21 cellular contexts compared by ENCODE assay signal in the genomic region with DNA sequence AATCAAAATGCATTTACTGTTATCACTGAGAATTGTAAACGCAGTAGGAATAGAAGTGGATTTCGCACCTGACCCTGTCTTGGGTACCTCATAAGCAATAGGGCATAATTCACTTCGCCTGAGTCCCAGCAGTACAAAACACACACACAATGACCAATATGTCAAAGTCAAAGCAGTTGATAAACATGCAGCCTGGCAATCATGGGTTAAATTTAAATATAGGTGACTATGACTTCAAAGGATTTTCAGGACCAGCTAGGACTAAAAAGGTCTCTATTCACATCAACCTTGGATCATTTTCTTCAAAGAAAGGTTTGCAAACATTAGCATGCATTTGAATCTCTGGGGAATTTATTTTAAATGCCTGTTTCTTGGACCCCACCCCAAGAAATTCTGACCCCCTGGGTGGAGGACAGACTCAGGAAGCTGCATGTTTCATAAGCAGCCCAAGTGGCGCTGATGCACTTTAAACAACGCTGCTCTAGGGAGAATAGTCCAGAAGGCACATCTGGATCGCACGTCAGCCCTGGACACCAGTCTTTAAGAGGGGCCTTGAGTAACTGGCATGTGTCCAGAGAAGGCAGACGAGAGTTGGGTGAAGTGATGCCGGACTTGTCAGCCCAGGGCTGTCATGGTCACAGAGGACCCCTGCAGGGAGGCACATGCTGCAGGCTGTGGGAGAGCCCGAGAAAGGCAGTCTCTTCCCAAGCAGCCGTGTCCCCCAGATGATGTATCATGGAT. TPM values are rescaled to one million over a fixed set of nuclear protein-coding genes. Genes with fewer than 3 reads are reported as not detected.
DNase-seq lines count a peak whose midpoint lies in the region; ATAC-seq and TF ChIP-seq lines count a peak whose summit lies in the region.
"Had no signal": no experiment of that assay in that cellular context is flagged by ENCODE, and none has a peak within 500 bp of the region (broad histone marks: within the 10 kb centered on the region; RNA-seq: fewer than 3 reads in every experiment).

No MANE protein-coding gene starts in this region.

- CTCF ChIA-PET in SK-N-SH (lab: Yijun Ruan, JAX) (no interaction called here), Caco-2 (lab: Charles Lee) (no interaction called here)

- BruUV-seq in Caco-2 (replicated peaks; lab: Mats Ljungman, UMichigan): no TSS peak

- no peaks in the 10 kb centered on the region for H3K79me2 ChIP-seq in SK-N-SH (ENCODE audit: insufficient read depth)

- no peak overlapping the region for H3K4me3 ChIP-seq in SK-N-SH (ENCODE audit: low read depth in 2 of 2, low read length in 1 of 2)
- no peak overlapping the region for H3K4me3 ChIP-seq in adrenal gland
- no peak overlapping the region for H3K4me3 ChIP-seq in Caco-2 (ENCODE audit: low read depth, low read length)
- H3K4me3 ChIP-seq: mucosa of descending colon, right atrium auricular region, tibial artery had no signal

- POLR2A ChIA-PET in SK-N-SH (lab: Yijun Ruan, JAX) (no interaction called here), Caco-2 (lab: Charles Lee) (no interaction called here)

- intact Hi-C loops in adrenal gland (cut with DNase I): no loop called here
- intact Hi-C loops in Caco-2 (cut with micrococcal nuclease; ENCODE audit: unreplicated experiment): no loop called here

- H3K4me1 Mint-ChIP-seq in osteocyte (ENCODE audit: unreplicated experiment) (peaks cover 59% of the 10 kb centered on the region), Caco-2 (ENCODE audit: low read depth, unreplicated experiment) (peaks cover 10% of the 10 kb centered on the region)

- WGBS in SK-N-SH (ENCODE audit: low lambda C conversion rate): 63% methylated on average over 11 of the region's 11 CpGs
- WGBS in adrenal gland, 4 donors: 52 to 69% (median 62%) methylated on average over 7 to 11 of the region's 11 CpGs

- TF ChIP-seq POLR2A in adrenal gland (IDR thresholded peaks at IDR 0.05): no peak

- no peaks in the 10 kb centered on the region for H3K9me2 ChIP-seq in SK-N-SH

- DNase-seq in SK-N-SH (peak; percentile 49), NCI-H2227 (lab: John Stamatoyannopoulos, UW; ENCODE audit: unreplicated experiment) (peak; percentile 72), adrenal gland (peak in 1 of 7 donors; percentile 37), osteocyte (ENCODE audit: extremely low spot score, unreplicated experiment) (no peak), SKM-1 treated with dmso at 0.1 percent for 144 hours (lab: John Stamatoyannopoulos, UW; ENCODE audit: unreplicated experiment) (no peak), Caco-2 (no peak)
- DNase-seq: caudate nucleus; CD4-positive, CD25-positive, alpha-beta regulatory T cell; H7; KBM-7; mucosa of descending colon; NCI-H2171 treated with DMSO at 0.1 percent for 48 hours; SHP77 treated with DMSO at 0.1 percent for 48 hours; stimulated activated naive B cell treated with anti-CD40 and anti-IgM and Interleukin-4, amounts not matched to agents 10 μg/mL and 1 μg/mL and 100 μg/mL, for 72 hours; tibial artery had no signal

- H4K20me1 ChIP-seq in SK-N-SH (ENCODE audit: insufficient read depth): no peaks in the 10 kb centered on the region

- H3K4me3 Mint-ChIP-seq in osteocyte (ENCODE audit: unreplicated experiment) (no peak overlapping the region), Caco-2 (ENCODE audit: unreplicated experiment) (no peak overlapping the region)
- H3K4me3 Mint-ChIP-seq: CD4-positive, CD25-positive, alpha-beta regulatory T cell; stimulated activated naive B cell treated with anti-CD40 and anti-IgM and Interleukin-4, amounts not matched to agents 10 μg/mL and 1 μg/mL and 100 μg/mL, for 72 hours; T-helper 2 cell treated with Interferon-gamma antibody and Interleukin-4, amounts not matched to agents 5 μg/mL and 100 μg/mL, for 36 hours had no signal

- no peak for TF ChIP-seq RAD21 in SK-N-SH (IDR thresholded peaks at IDR 0.05; ENCODE audit: low read length)

- H3K9ac ChIP-seq in SK-N-SH: no peak overlapping the region

- H3K9me3 ChIP-seq in SK-N-SH (no peaks in the 10 kb centered on the region), adrenal gland (replicated peaks in 1 of 3) (no peaks in the 10 kb centered on the region), Caco-2 (no peaks in the 10 kb centered on the region)
- H3K9me3 ChIP-seq: mucosa of descending colon, right atrium auricular region, tibial artery had no signal

- no peaks in the 10 kb centered on the region for H3K9me3 Mint-ChIP-seq in osteocyte (ENCODE audit: unreplicated experiment)
- H3K9me3 Mint-ChIP-seq in Caco-2 (ENCODE audit: unreplicated experiment): no peaks in the 10 kb centered on the region
- H3K9me3 Mint-ChIP-seq: CD4-positive, CD25-positive, alpha-beta regulatory T cell; stimulated activated naive B cell treated with anti-CD40 and anti-IgM and Interleukin-4, amounts not matched to agents 10 μg/mL and 1 μg/mL and 100 μg/mL, for 72 hours; T-helper 2 cell treated with Interferon-gamma antibody and Interleukin-4, amounts not matched to agents 5 μg/mL and 100 μg/mL, for 36 hours had no signal

- TF ChIP-seq CTCF in SK-N-SH (IDR thresholded peaks at IDR 0.05) (no peak), adrenal gland (IDR thresholded peaks at IDR 0.05) (no peak), osteocyte (IDR thresholded peaks at IDR 0.05) (no peak), Caco-2 (IDR thresholded peaks at IDR 0.05; ENCODE audit: insufficient read depth in 1 of 2, low read depth in 1 of 2, low read length in 1 of 2, severe bottlenecking in 1 of 2, unreplicated experiment in 1 of 2) (no peak)

- peaks cover 4 to 37% of the 10 kb centered on the region in 2 experiments; a peak in 3 of 4 replicates for H3K4me1 ChIP-seq in SK-N-SH (ENCODE audit: control insufficient read depth in 1 of 2, insufficient read depth in 2 of 2, low read depth in 1 of 2, low read length in 1 of 2)
- peaks cover 0 to 44% of the 10 kb centered on the region in 2 donors for H3K4me1 ChIP-seq in adrenal gland (replicated peaks in 1 of 2)
- 0 out of 2 replicates have a peak, but pooled peaks cover 4% of the 10 kb centered on the region for H3K4me1 ChIP-seq in Caco-2
- H3K4me1 ChIP-seq: right atrium auricular region had no signal

- H3K36me3 ChIP-seq in SK-N-SH (replicated peaks in 1 of 2; ENCODE audit: control insufficient read depth in 1 of 2, insufficient read depth in 2 of 2, low read length in 1 of 2) (no peaks in the 10 kb centered on the region), adrenal gland (replicated peaks in 1 of 2) (no peaks in the 10 kb centered on the region), Caco-2 (ENCODE audit: control insufficient read depth, insufficient read depth, low read length) (no peaks in the 10 kb centered on the region)
- H3K36me3 ChIP-seq: right atrium auricular region, tibial artery had no signal

- ATAC-seq in SK-N-SH treated with all-trans-retinoic acid at 6 μM for 48 hours (no peak; the same call in 2 of the 3 replicates), GM19452 (IDR thresholded peaks at IDR 0.05; ENCODE audit: unreplicated experiment) (no peak)
- ATAC-seq: esophagus mucosa; left lobe of liver; mucosa of descending colon; stimulated activated naive B cell treated with anti-CD40 and anti-IgM and Interleukin-4, amounts not matched to agents 10 μg/mL and 1 μg/mL and 100 μg/mL, for 72 hours had no signal

- TF ChIP-seq EP300 in SK-N-SH (IDR thresholded peaks at IDR 0.05; ENCODE audit: borderline replicate concordance in 1 of 2, low read depth in 1 of 2, low read length in 1 of 2): no peak

- no peaks in the 10 kb centered on the region for H3K36me3 Mint-ChIP-seq in osteocyte (ENCODE audit: unreplicated experiment)
- H3K36me3 Mint-ChIP-seq in Caco-2 (ENCODE audit: insufficient read depth, unreplicated experiment): no peaks in the 10 kb centered on the region
- H3K36me3 Mint-ChIP-seq: CD4-positive, CD25-positive, alpha-beta regulatory T cell; stimulated activated naive B cell treated with anti-CD40 and anti-IgM and Interleukin-4, amounts not matched to agents 10 μg/mL and 1 μg/mL and 100 μg/mL, for 72 hours had no signal

- no peak overlapping the region for H2AFZ ChIP-seq in SK-N-SH (ENCODE audit: low read depth)

- peaks cover 39% of the 10 kb centered on the region for H3F3A ChIP-seq in SK-N-SH (replicated peaks; ENCODE audit: insufficient read depth)

- H3K27ac ChIP-seq in SK-N-SH (ENCODE audit: low read depth in 2 of 2, low read length in 1 of 2) (peak overlapping the region in 1 of 2 experiments; percentile 54; a peak in 2 of 4 replicates), adrenal gland (peak overlapping the region in 4 of 5 donors; percentile 28 to 75 (median 62))
- H3K27ac ChIP-seq: right atrium auricular region, tibial artery had no signal

- H3K27me3 Mint-ChIP-seq in osteocyte (ENCODE audit: unreplicated experiment) (peaks cover 2% of the 10 kb centered on the region), Caco-2 (ENCODE audit: insufficient read depth, unreplicated experiment) (no peaks in the 10 kb centered on the region)

- no peaks in the 10 kb centered on the region for H3K27me3 ChIP-seq in SK-N-SH (ENCODE audit: insufficient read depth)
- no peaks in the 10 kb centered on the region for H3K27me3 ChIP-seq in adrenal gland
- no peaks in the 10 kb centered on the region for H3K27me3 ChIP-seq in Caco-2 (replicated peaks; ENCODE audit: control insufficient read depth, insufficient read depth, low read length)
- H3K27me3 ChIP-seq: right atrium auricular region, tibial artery had no signal

- peak overlapping the region; percentile 27; the same call in 1 of the 2 replicates for H3K4me2 ChIP-seq in SK-N-SH

- H3K27ac Mint-ChIP-seq in osteocyte (ENCODE audit: unreplicated experiment) (peak overlapping the region; percentile 80), Caco-2 (ENCODE audit: unreplicated experiment) (no peak overlapping the region)
- H3K27ac Mint-ChIP-seq: CD4-positive, CD25-positive, alpha-beta regulatory T cell; stimulated activated naive B cell treated with anti-CD40 and anti-IgM and Interleukin-4, amounts not matched to agents 10 μg/mL and 1 μg/mL and 100 μg/mL, for 72 hours; T-helper 2 cell treated with Interferon-gamma antibody and Interleukin-4, amounts not matched to agents 5 μg/mL and 100 μg/mL, for 36 hours had no signal

TF ChIP-seq in SK-N-SH, 30 proteins besides CTCF, POLR2A, EP300 and RAD21 (continues in another document):
- no peak for TF ChIP-seq EZH2phosphoT487 (IDR thresholded peaks at IDR 0.05; ENCODE audit: borderline replicate concordance, low read depth)
- TF ChIP-seq GATA2 (CRISPR knock-in tag; IDR thresholded peaks at IDR 0.05): no peak
- TF ChIP-seq FOSL2 (IDR thresholded peaks at IDR 0.05; ENCODE audit: borderline replicate concordance, low read depth): no peak

RNA-seq across cellular contexts. Expression of a gene that starts 55.7 kb away (rescaled TPM):
- 45.1 and 59.8 TPM in 2 replicates for polyA plus RNA-seq in SK-N-SH (2012; rRNA removed)
- polyA plus RNA-seq in SK-N-SH (2012; cell fraction: cytosol; rRNA removed): 36.4 and 48.6 TPM in 2 replicates
- 55.1 and 74.5 TPM in 2 replicates for polyA plus RNA-seq in SK-N-SH (2012; cell fraction: nucleus; rRNA removed)
- total RNA-seq in adrenal gland: 100 to 1,000 TPM in 2 of 8 donors, 10 to 100 TPM in 6; 67.2 to 113 (median 87.9) TPM
- polyA plus RNA-seq in adrenal gland: 100 to 1,000 TPM in 2 of 3 donors, 10 to 100 TPM in 1; 47.4 to 119 (median 111) TPM
- total RNA-seq in osteocyte: 20.3 and 21.9 TPM in 2 replicates
- total RNA-seq in Caco-2 (2022): 29.5 and 30.3 TPM in 2 replicates

Comparison
In these comparisons a context has a peak if more than half of its experiments do, and no peak if none do; other contexts are left out.
1. DNase-seq: peak in SK-N-SH (single experiment) and NCI-H2227 (single experiment); none in osteocyte (single experiment), SKM-1 treated with dmso at 0.1 percent for 144 hours (single experiment) and Caco-2 (0 of 2).